In genomic region chr1:161999318-162000052, GRCh38 we compare ENCODE assay signal across 21 cellular contexts.
"Had no signal": no experiment of that assay in that cellular context is flagged by ENCODE, and none has a peak within 500 bp of the region (broad histone marks: within the 10 kb centered on the region; RNA-seq: fewer than 3 reads in every experiment).

No MANE protein-coding gene starts in this region.

- H3K9me3 ChIP-seq: esophagus muscularis mucosa, gastroesophageal sphincter, left lung, lower lobe of right lung, psoas muscle, stomach, thoracic aorta, transverse colon had no signal

- H3K36me3 ChIP-seq: spleen, stomach, transverse colon had no signal

- H3K27me3 ChIP-seq: esophagus muscularis mucosa, left lung, transverse colon had no signal

- H3K27ac ChIP-seq: epithelial cell of prostate, esophagus muscularis mucosa, gastroesophageal sphincter, lower lobe of right lung, psoas muscle, spleen, stomach, thoracic aorta, transverse colon had no signal

- FAIRE-seq: colon, urothelium cell line had no signal

- H3K4me3 ChIP-seq: esophagus muscularis mucosa, gastroesophageal sphincter, left lung, lower lobe of right lung, psoas muscle, spleen, stomach, thoracic aorta, transverse colon had no signal

- ATAC-seq: effector memory CD8-positive, alpha-beta T cell; gastroesophageal sphincter; left lung; lower lobe of right lung; psoas muscle; sciatic nerve had no signal

- DNase-seq: effector memory CD8-positive, alpha-beta T cell; glutamatergic neuron; islet precursor cell; left lung; lower lobe of right lung; psoas muscle; retina; spleen; stimulated activated CD4-positive, alpha-beta T cell treated with anti-CD3 and anti-CD28 coated beads, Interleukin-15, amount 100 ng/mL, for 24 hours; stimulated activated CD4-positive, alpha-beta T cell treated with anti-CD3 and anti-CD28 coated beads, Interleukin-2, amount 100 ng/mL, for 24 hours; stimulated activated naive CD4-positive, alpha-beta T cell; stomach; substantia nigra; transverse colon had no signal

- H3K4me1 ChIP-seq: esophagus muscularis mucosa, gastroesophageal sphincter, lower lobe of right lung, spleen, stomach, transverse colon had no signal
